8 cellular contexts compared by ENCODE assay signal in genomic region chr2:32591669-32592463, GRCh38. TPM values are rescaled to one million over a fixed set of nuclear protein-coding genes. Genes with fewer than 3 reads are reported as not detected.
A peak's percentile ranks its signal among the peaks of the same experiment; 100 is the strongest.
DNase-seq lines count a peak whose midpoint lies in the region; ATAC-seq lines count a peak whose summit lies in the region.

No MANE protein-coding gene starts in this region.

- H3K36me3 ChIP-seq in aorta (ENCODE audit: control insufficient read depth in 1 of 2, insufficient read depth in 2 of 2, low read length in 1 of 2): no peaks in the 10 kb centered on the region

- no peaks in the 10 kb centered on the region for H3K4me1 ChIP-seq in aorta (ENCODE audit: control insufficient read depth in 1 of 2, insufficient read depth in 2 of 2, low read length in 2 of 2)

- no peaks in the 10 kb centered on the region for H3K9me3 Mint-ChIP-seq in activated T-helper 2 cell treated with anti-CD3 and anti-CD28 coated beads, Interferon-gamma antibody, Interleukin-2, Interleukin-4, amounts not matched to agents 10 μg/mL and 5 μg/mL and 100 μg/mL, durations not matched to agents 14 hours and 24 hours and 36 hours

- no peaks in the 10 kb centered on the region for H3K27me3 Mint-ChIP-seq in activated T-helper 2 cell treated with anti-CD3 and anti-CD28 coated beads, Interferon-gamma antibody, Interleukin-2, Interleukin-4, amounts not matched to agents 10 μg/mL and 5 μg/mL and 100 μg/mL, durations not matched to agents 14 hours and 24 hours and 36 hours (ENCODE audit: low read depth)

- no peaks in the 10 kb centered on the region for H3K27me3 ChIP-seq in aorta (ENCODE audit: control insufficient read depth in 1 of 2, insufficient read depth in 2 of 2, low read length in 1 of 2)

- peaks cover 44% of the 10 kb centered on the region for H3K4me1 Mint-ChIP-seq in activated T-helper 2 cell treated with anti-CD3 and anti-CD28 coated beads, Interferon-gamma antibody, Interleukin-2, Interleukin-4, amounts not matched to agents 10 μg/mL and 5 μg/mL and 100 μg/mL, durations not matched to agents 14 hours and 24 hours and 36 hours (ENCODE audit: low read depth)

- DNase-seq in A172 (ENCODE audit: low spot score) (peak; percentile 6), aorta (no peak), NCI-H748 (lab: John Stamatoyannopoulos, UW; ENCODE audit: unreplicated experiment) (no peak), SHP77 (lab: John Stamatoyannopoulos, UW) (no peak)
- DNase-seq in activated T-helper 2 cell treated with anti-CD3 and anti-CD28 coated beads, Interferon-gamma antibody, Interleukin-2, Interleukin-4, amounts not matched to agents 10 μg/mL and 5 μg/mL and 100 μg/mL, durations not matched to agents 14 hours and 24 hours and 36 hours (ENCODE audit: low spot score): no peak

- H3K27ac Mint-ChIP-seq in activated T-helper 2 cell treated with anti-CD3 and anti-CD28 coated beads, Interferon-gamma antibody, Interleukin-2, Interleukin-4, amounts not matched to agents 10 μg/mL and 5 μg/mL and 100 μg/mL, durations not matched to agents 14 hours and 24 hours and 36 hours: peak overlapping the region; percentile 88

- H3K9me3 ChIP-seq in aorta (ENCODE audit: control insufficient read depth, low read length): no peaks in the 10 kb centered on the region

- H3K4me3 ChIP-seq in aorta (ENCODE audit: low read length in 2 of 2): no peak overlapping the region

- intact Hi-C loops in activated T-helper 2 cell treated with anti-CD3 and anti-CD28 coated beads, Interferon-gamma antibody, Interleukin-2, Interleukin-4, amounts not matched to agents 10 μg/mL and 5 μg/mL and 100 μg/mL, durations not matched to agents 14 hours and 24 hours and 36 hours (cut with micrococcal nuclease): loop anchor here (2.0 to 5.0 kb wide), 2 partner anchors 35 to 40 kb away; no protein-coding TSS in a partner anchor
- intact Hi-C loops in aorta (cut with DNase I): no loop called here

- peaks cover 62% of the 10 kb centered on the region for H3K36me3 Mint-ChIP-seq in activated T-helper 2 cell treated with anti-CD3 and anti-CD28 coated beads, Interferon-gamma antibody, Interleukin-2, Interleukin-4, amounts not matched to agents 10 μg/mL and 5 μg/mL and 100 μg/mL, durations not matched to agents 14 hours and 24 hours and 36 hours (ENCODE audit: low read depth)

- no peak overlapping the region for H3K27ac ChIP-seq in aorta (ENCODE audit: low read depth in 1 of 2, low read length in 2 of 2)

- 70 to 76% methylated on average over 3 of the region's 3 CpGs for WGBS in aorta, 2 donors

- peak overlapping the region; percentile 49 for H3K4me3 Mint-ChIP-seq in activated T-helper 2 cell treated with anti-CD3 and anti-CD28 coated beads, Interferon-gamma antibody, Interleukin-2, Interleukin-4, amounts not matched to agents 10 μg/mL and 5 μg/mL and 100 μg/mL, durations not matched to agents 14 hours and 24 hours and 36 hours (ENCODE audit: low read depth)

- ATAC-seq in GM19023 (IDR thresholded peaks at IDR 0.05; ENCODE audit: unreplicated experiment) (peak; percentile 71), HG03442 (IDR thresholded peaks at IDR 0.05; ENCODE audit: unreplicated experiment) (peak; percentile 80), aorta (ENCODE audit: low FRiP score) (no peak), HG02798 (IDR thresholded peaks at IDR 0.05; ENCODE audit: poor library complexity, unreplicated experiment) (no peak)

RNA-seq across cellular contexts. Expression of gene TTC27, which starts 36.0 kb away (rescaled TPM):
- total RNA-seq in A172 (2014; rRNA removed; shearing (Covaris generic)): 22.5 and 28.9 TPM in 2 replicates
- 38.8 and 44.9 TPM in 2 replicates for total RNA-seq in activated T-helper 2 cell treated with anti-CD3 and anti-CD28 coated beads, Interferon-gamma antibody, Interleukin-2, Interleukin-4, amounts not matched to agents 10 μg/mL and 5 μg/mL and 100 μg/mL, durations not matched to agents 14 hours and 24 hours and 36 hours
- 10 to 100 TPM; 16.2 to 22.4 TPM for total RNA-seq in aorta
- polyA plus RNA-seq in aorta: 1 to 10 TPM; 5.0 to 9.9 TPM

Comparison
In these comparisons a context has a peak if more than half of its experiments do, and no peak if none do; other contexts are left out.
1. ATAC-seq: peak in GM19023 (single experiment) and HG03442 (single experiment); none in aorta (single experiment) and HG02798 (single experiment).